Comparison of ENCODE assay signal across 28 cellular contexts in genomic region chr7:82164410-82164809, GRCh38.
"Had no signal": no experiment of that assay in that cellular context is flagged by ENCODE, and none has a peak within 500 bp of the region (broad histone marks: within the 10 kb centered on the region; RNA-seq: fewer than 3 reads in every experiment).

No MANE protein-coding gene starts in this region.

- ATAC-seq: activated CD4-positive, CD25-positive, alpha-beta regulatory T cell treated with anti-CD3 and anti-CD28 coated beads, Interleukin-2, amount 50 U/mL, for 24 hours; effector memory CD8-positive, alpha-beta T cell; left colon; lower lobe of right lung; mucosa of descending colon; natural killer cell treated with Interleukin-12 subunit alpha and Interleukin-12 subunit beta and Interleukin-15 and Interleukin-18, amount 100 ng/mL, for 72 hours; right lobe of liver; stimulated activated naive CD8-positive, alpha-beta T cell treated with anti-CD3 and anti-CD28 coated beads, Interleukin-15, Interleukin-2, amounts not matched to agents 100 U/mL and 50 U/mL, for 24 hours had no signal

- H3K27ac Mint-ChIP-seq: activated naive CD4-positive, alpha-beta T cell treated with anti-CD3 and anti-CD28 coated beads for 36 hours; activated naive CD8-positive, alpha-beta T cell treated with anti-CD3 and anti-CD28 coated beads, Interleukin-2, amount 10 ng/mL, durations not matched to agents 7 days and 5 days; activated T-helper 1 cell treated with anti-CD3 and anti-CD28 coated beads, Interleukin-12 subunit alpha, Interleukin-12 subunit beta, Interleukin-2, Interleukin-4 antibody, amounts not matched to agents 30 ng/mL and 10 ng/mL and 1 ng/mL, durations not matched to agents 14 hours and 24 hours and 36 hours; effector memory CD8-positive, alpha-beta T cell; natural killer cell treated with Interleukin-12 subunit alpha and Interleukin-12 subunit beta and Interleukin-15 and Interleukin-18, amount 100 ng/mL, for 72 hours; T-helper 1 cell treated with Interleukin-12 subunit alpha and Interleukin-12 subunit beta and Interleukin-4 antibody, amounts not matched to agents 30 μg/mL and 1 μg/mL, for 36 hours had no signal

- H3K36me3 Mint-ChIP-seq: activated naive CD8-positive, alpha-beta T cell treated with anti-CD3 and anti-CD28 coated beads, Interleukin-2, amount 10 ng/mL, durations not matched to agents 7 days and 5 days; natural killer cell treated with Interleukin-12 subunit alpha and Interleukin-12 subunit beta and Interleukin-15 and Interleukin-18, amount 100 ng/mL, for 72 hours had no signal

- DNase-seq: activated CD4-positive, alpha-beta T cell treated with anti-CD3 and anti-CD28 coated beads for 48 hours; activated CD4-positive, alpha-beta T cell treated with anti-CD3 and anti-CD28 coated beads, Interleukin-2, amount 50 U/mL, for 48 hours; activated CD8-positive, alpha-beta memory T cell treated with anti-CD3 and anti-CD28 coated beads for 24 hours; activated effector memory CD4-positive, alpha-beta T cell treated with anti-CD3 and anti-CD28 coated beads, Interleukin-2, amount 50 U/mL, for 16 hours; activated naive CD4-positive, alpha-beta T cell treated with anti-CD3 and anti-CD28 coated beads for 36 hours; activated naive CD8-positive, alpha-beta T cell treated with anti-CD3 and anti-CD28 coated beads, Interleukin-2, amount 10 ng/mL, durations not matched to agents 7 days and 5 days; effector memory CD8-positive, alpha-beta T cell; left colon; lower lobe of right lung; right lobe of liver; stimulated activated CD4-positive, alpha-beta T cell treated with anti-CD3 and anti-CD28 coated beads, Interleukin-12 subunit alpha, Interleukin-12 subunit beta, amount 100 ng/mL, for 4 hours; stimulated activated CD4-positive, alpha-beta T cell treated with anti-CD3 and anti-CD28 coated beads, Interleukin-4, amount 100 ng/mL, for 1 hour; stimulated activated naive CD8-positive, alpha-beta T cell treated with anti-CD3 and anti-CD28 coated beads, Interleukin-15, Interleukin-2, amounts not matched to agents 100 U/mL and 50 U/mL, for 24 hours; T-helper 9 cell; upper lobe of left lung had no signal

- H3K4me3 ChIP-seq: coronary artery, gastrocnemius medialis, hepatocyte, lower lobe of right lung, mucosa of descending colon, right lobe of liver, skin epidermis, upper lobe of left lung, vagina had no signal

- H3K4me2 ChIP-seq: hepatocyte had no signal

- H3K36me3 ChIP-seq: gastrocnemius medialis, lower lobe of right lung, right lobe of liver, upper lobe of left lung, vagina had no signal

- H3K27ac ChIP-seq: coronary artery, hepatocyte, lower lobe of right lung, right lobe of liver, skin epidermis, upper lobe of left lung, vagina, VCaP had no signal

- H3K4me1 ChIP-seq: lower lobe of right lung, right lobe of liver, upper lobe of left lung, vagina had no signal

- H3K27me3 ChIP-seq: gastrocnemius medialis, hepatocyte, right lobe of liver, upper lobe of left lung, vagina had no signal

- H3K9me3 Mint-ChIP-seq: activated naive CD8-positive, alpha-beta T cell treated with anti-CD3 and anti-CD28 coated beads, Interleukin-2, amount 10 ng/mL, durations not matched to agents 7 days and 5 days; activated T-helper 1 cell treated with anti-CD3 and anti-CD28 coated beads, Interleukin-12 subunit alpha, Interleukin-12 subunit beta, Interleukin-2, Interleukin-4 antibody, amounts not matched to agents 30 ng/mL and 10 ng/mL and 1 ng/mL, durations not matched to agents 14 hours and 24 hours and 36 hours; T-helper 1 cell treated with Interleukin-12 subunit alpha and Interleukin-12 subunit beta and Interleukin-4 antibody, amounts not matched to agents 30 μg/mL and 1 μg/mL, for 36 hours had no signal

- H3K9me3 ChIP-seq: gastrocnemius medialis, lower lobe of right lung, mucosa of descending colon, right lobe of liver, upper lobe of left lung, vagina had no signal

- FAIRE-seq: bronchial epithelial cell, keratinocyte had no signal
